ENCODE assay signal across 8 cellular contexts in the genomic region with DNA sequence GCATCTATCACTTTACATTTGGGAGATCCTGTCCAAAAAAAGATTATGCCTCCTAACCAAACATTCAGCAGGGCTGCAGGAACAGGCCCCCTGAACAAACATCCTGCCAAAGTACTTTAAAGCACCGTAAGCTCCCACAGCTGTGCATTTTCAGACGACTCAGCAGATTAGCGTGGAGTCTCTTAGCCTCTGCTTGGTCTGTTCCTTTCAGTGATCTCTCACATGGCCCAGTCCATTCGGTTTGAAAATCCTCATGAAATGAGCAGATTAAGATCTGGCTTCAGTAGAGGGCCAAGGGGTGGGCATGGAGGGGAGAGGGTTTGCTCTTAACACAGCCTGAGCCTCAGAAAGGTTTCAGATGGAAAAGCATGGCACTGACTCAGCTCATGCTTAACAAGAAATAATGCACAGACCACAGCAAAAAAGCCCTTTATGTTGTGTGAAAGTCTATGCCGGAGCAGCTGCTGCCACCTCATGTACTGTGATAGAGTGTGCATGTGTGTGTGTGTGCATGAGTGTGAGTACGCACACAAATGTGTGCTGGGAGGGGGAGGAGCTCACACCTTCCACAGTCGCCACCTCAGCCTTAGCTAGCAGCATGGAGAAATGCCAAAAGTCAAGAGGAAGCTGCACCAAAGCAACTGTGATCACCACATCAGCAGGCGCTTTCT.
DNase-seq lines count a peak whose midpoint lies in the region; ATAC-seq, FAIRE-seq and TF ChIP-seq lines count a peak whose summit lies in the region.
"Not testable (repeated sequence)": the region's sequence is repeated elsewhere in the genome, so short reads cannot be mapped to it uniquely, and the experiment has no call there.

No MANE protein-coding gene starts in this region.

- H3K4me1 Mint-ChIP-seq in activated CD8-positive, alpha-beta T cell treated with anti-CD3 and anti-CD28 coated beads, Interleukin-2, amount 10 ng/mL, durations not matched to agents 7 days and 5 days (ENCODE audit: low read depth): not testable (repeated sequence)

- H4K20me1 ChIP-seq in DND-41 (ENCODE audit: insufficient read depth, low read length): not testable (repeated sequence)

- H3K4me3 ChIP-seq in DND-41 (ENCODE audit: low read depth in 1 of 2, low read length in 2 of 2): peak overlapping the region in 1 of 2 experiments; percentile 59; a peak in 2 of 4 replicates
- H3K4me3 ChIP-seq in bronchial epithelial cell (ENCODE audit: low read depth, low read length): not testable (repeated sequence)

- TF ChIP-seq CTCF in DND-41 (IDR thresholded peaks at IDR 0.05; ENCODE audit: borderline replicate concordance, extremely low read depth, low read length, poor library complexity, severe bottlenecking): peak; percentile 32
- not testable (repeated sequence) for TF ChIP-seq CTCF in bronchial epithelial cell (IDR thresholded peaks at IDR 0.05; ENCODE audit: insufficient read depth, low read length, severe bottlenecking)

- H3K79me2 ChIP-seq in DND-41 (ENCODE audit: insufficient read depth, low read length): not testable (repeated sequence)

- peak overlapping the region; percentile 62 for H3K27ac ChIP-seq in DND-41 (ENCODE audit: low read length)
- peak overlapping the region; percentile 39 for H3K27ac ChIP-seq in KOPT-K1 (ENCODE audit: low read depth, low read length, poor library complexity, severe bottlenecking)

- peak overlapping the region; percentile 30 for H3K27ac Mint-ChIP-seq in activated CD8-positive, alpha-beta T cell treated with anti-CD3 and anti-CD28 coated beads, Interleukin-2, amount 10 ng/mL, durations not matched to agents 7 days and 5 days

- H3K4me3 Mint-ChIP-seq in activated CD8-positive, alpha-beta T cell treated with anti-CD3 and anti-CD28 coated beads, Interleukin-2, amount 10 ng/mL, durations not matched to agents 7 days and 5 days: not testable (repeated sequence)

- not testable (repeated sequence) for H3K27me3 ChIP-seq in DND-41 (ENCODE audit: insufficient read depth, low read length, poor library complexity); bronchial epithelial cell (ENCODE audit: control insufficient read depth, insufficient read depth, low read length)

- peak overlapping the region; percentile 32 for H3K9ac ChIP-seq in DND-41 (ENCODE audit: low read depth, low read length)

- H3K9me3 ChIP-seq in DND-41 (ENCODE audit: insufficient read depth, low read length, severe bottlenecking); KOPT-K1 (ENCODE audit: insufficient read depth, low read length, poor library complexity, severe bottlenecking): not testable (repeated sequence)

- FAIRE-seq in bronchial epithelial cell (lab: Jason Lieb, UNC): not testable (repeated sequence)

- H3K36me3 Mint-ChIP-seq in activated CD8-positive, alpha-beta T cell treated with anti-CD3 and anti-CD28 coated beads, Interleukin-2, amount 10 ng/mL, durations not matched to agents 7 days and 5 days (ENCODE audit: low read depth): not testable (repeated sequence)

- POLR2A ChIA-PET in activated CD8-positive, alpha-beta T cell treated with anti-CD3 and anti-CD28 coated beads, Interleukin-2, amount 10 ng/mL, durations not matched to agents 7 days and 5 days (lab: Charles Lee): not testable (repeated sequence)

- peak; percentile 72 for DNase-seq in DND-41
- peak; percentile 31 for DNase-seq in activated CD8-positive, alpha-beta T cell treated with anti-CD3 and anti-CD28 coated beads, Interleukin-2, amount 10 ng/mL, durations not matched to agents 7 days and 5 days
- DNase-seq in bronchial epithelial cell (ENCODE audit: low read depth): peak; percentile 38
- peak; percentile 24 for DNase-seq in left kidney (ENCODE audit: low read depth, low spot score)
- DNase-seq in stimulated activated CD4-positive, alpha-beta T cell treated with anti-CD3 and anti-CD28 coated beads, Interleukin-4, amount 100 ng/mL, for 1 hour: peak; percentile 18

- H3K4me2 ChIP-seq in DND-41 (ENCODE audit: insufficient read depth, low read length): peak overlapping the region; percentile 65

- H2AFZ ChIP-seq in DND-41 (ENCODE audit: low read depth, low read length): peak overlapping the region; percentile 51; the same call in 1 of the 2 replicates

- CTCF ChIA-PET in activated CD8-positive, alpha-beta T cell treated with anti-CD3 and anti-CD28 coated beads, Interleukin-2, amount 10 ng/mL, durations not matched to agents 7 days and 5 days (lab: Charles Lee): not testable (repeated sequence)

- not testable (repeated sequence) for H3K27me3 Mint-ChIP-seq in activated CD8-positive, alpha-beta T cell treated with anti-CD3 and anti-CD28 coated beads, Interleukin-2, amount 10 ng/mL, durations not matched to agents 7 days and 5 days (ENCODE audit: low read depth)

- peak; percentile 86 for ATAC-seq in DND-41 (ENCODE audit: insufficient read depth, low read depth)
- peak; percentile 80 for ATAC-seq in GM19467 (IDR thresholded peaks at IDR 0.05; ENCODE audit: unreplicated experiment)
- peak; percentile 62 for ATAC-seq in HG02973 (IDR thresholded peaks at IDR 0.05; ENCODE audit: unreplicated experiment)
- ATAC-seq in activated CD8-positive, alpha-beta T cell treated with anti-CD3 and anti-CD28 coated beads, Interleukin-2, amount 10 ng/mL, durations not matched to agents 7 days and 5 days: peak; percentile 85

- not testable (repeated sequence) for H3K9me3 Mint-ChIP-seq in activated CD8-positive, alpha-beta T cell treated with anti-CD3 and anti-CD28 coated beads, Interleukin-2, amount 10 ng/mL, durations not matched to agents 7 days and 5 days (ENCODE audit: insufficient read depth)

- not testable (repeated sequence) for H3K36me3 ChIP-seq in DND-41 (ENCODE audit: insufficient read depth, low read length); KOPT-K1 (ENCODE audit: insufficient read depth, low read length); bronchial epithelial cell (ENCODE audit: control insufficient read depth, insufficient read depth, low read length)

- H3K4me1 ChIP-seq in DND-41 (ENCODE audit: insufficient read depth, low read length): not testable (repeated sequence)

Comparison
In these comparisons a context has a peak if more than half of its experiments do, and no peak if none do; other contexts are left out.
1. DNase-seq: peak in every context shown above with its lines; median percentile 72 in DND-41; 38 in bronchial epithelial cell; 31 in activated CD8-positive, alpha-beta T cell treated with anti-CD3 and anti-CD28 coated beads, Interleukin-2, amount 10 ng/mL, durations not matched to agents 7 days and 5 days; 24 in left kidney; 18 in stimulated activated CD4-positive, alpha-beta T cell treated with anti-CD3 and anti-CD28 coated beads, Interleukin-4, amount 100 ng/mL, for 1 hour.